1 cellular context compared by ENCODE assay signal in the genomic region with DNA sequence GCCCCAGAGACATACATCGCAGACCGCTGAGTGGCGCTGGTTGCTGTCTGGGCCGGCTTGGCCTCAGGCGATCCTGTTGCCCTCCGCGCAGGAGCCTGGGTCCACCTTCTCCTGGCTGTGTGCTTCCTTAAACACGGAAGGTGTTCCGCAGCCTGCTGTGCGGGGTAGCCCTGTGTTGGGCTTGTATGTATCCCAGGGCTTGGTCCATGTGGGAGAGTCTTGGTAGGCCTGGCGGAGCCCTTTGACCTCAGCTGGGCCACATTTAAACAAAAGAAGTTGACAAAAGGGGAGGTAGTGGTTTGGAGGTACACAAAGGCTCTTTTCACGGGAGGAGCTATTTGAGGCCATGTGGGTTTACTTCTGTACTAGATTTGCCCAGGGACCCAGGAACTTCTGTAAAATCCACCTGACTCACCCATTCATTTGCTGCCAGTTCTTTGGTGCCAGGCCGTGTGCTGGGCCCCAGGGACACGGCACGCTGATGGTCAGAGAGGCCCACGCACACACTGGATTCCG.
TF ChIP-seq lines count a peak whose summit lies in the region.

No MANE protein-coding gene starts in this region.

TF ChIP-seq in HepG2, 621 proteins besides CTCF, POLR2A, EP300 and RAD21 (continued from another document and continues in another):
- TF ChIP-seq, protein P1, sequence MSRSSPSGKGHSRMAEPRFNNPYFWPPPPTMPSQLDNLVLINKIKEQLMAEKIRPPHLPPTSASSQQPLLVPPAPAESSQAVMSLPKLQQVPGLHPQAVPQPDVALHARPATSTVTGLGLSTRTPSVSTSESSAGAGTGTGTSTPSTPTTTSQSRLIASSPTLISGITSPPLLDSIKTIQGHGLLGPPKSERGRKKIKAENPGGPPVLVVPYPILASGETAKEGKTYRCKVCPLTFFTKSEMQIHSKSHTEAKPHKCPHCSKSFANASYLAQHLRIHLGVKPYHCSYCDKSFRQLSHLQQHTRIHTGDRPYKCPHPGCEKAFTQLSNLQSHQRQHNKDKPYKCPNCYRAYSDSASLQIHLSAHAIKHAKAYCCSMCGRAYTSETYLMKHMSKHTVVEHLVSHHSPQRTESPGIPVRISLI (CRISPR knock-in tag; IDR thresholded peaks at IDR 0.05; ENCODE audit: borderline replicate concordance), result peak; percentile 62; the same call in 1 of the 2 replicates
- no peak for TF ChIP-seq ZNF704 (CRISPR knock-in tag; IDR thresholded peaks at IDR 0.05; ENCODE audit: borderline replicate concordance)
- TF ChIP-seq ARHGAP35 (CRISPR knock-in tag; IDR thresholded peaks at IDR 0.05; ENCODE audit: borderline replicate concordance), result no peak
- TF ChIP-seq FOXO1 (CRISPR knock-in tag; IDR thresholded peaks at IDR 0.05), result peak; percentile 59; the same call in 1 of the 2 replicates
- TF ChIP-seq ZNF160 (CRISPR knock-in tag; IDR thresholded peaks at IDR 0.05), result no peak
- TF ChIP-seq XRCC5 (optimal IDR thresholded peaks at IDR 0.05; ENCODE audit: low read length), result peak; percentile 50
- TF ChIP-seq PHF5A (CRISPR knock-in tag; IDR thresholded peaks at IDR 0.05; ENCODE audit: low read depth, unreplicated experiment), result peak; percentile 49
- no peak for TF ChIP-seq RFXANK (CRISPR knock-in tag; IDR thresholded peaks at IDR 0.05)
- TF ChIP-seq, protein P2, sequence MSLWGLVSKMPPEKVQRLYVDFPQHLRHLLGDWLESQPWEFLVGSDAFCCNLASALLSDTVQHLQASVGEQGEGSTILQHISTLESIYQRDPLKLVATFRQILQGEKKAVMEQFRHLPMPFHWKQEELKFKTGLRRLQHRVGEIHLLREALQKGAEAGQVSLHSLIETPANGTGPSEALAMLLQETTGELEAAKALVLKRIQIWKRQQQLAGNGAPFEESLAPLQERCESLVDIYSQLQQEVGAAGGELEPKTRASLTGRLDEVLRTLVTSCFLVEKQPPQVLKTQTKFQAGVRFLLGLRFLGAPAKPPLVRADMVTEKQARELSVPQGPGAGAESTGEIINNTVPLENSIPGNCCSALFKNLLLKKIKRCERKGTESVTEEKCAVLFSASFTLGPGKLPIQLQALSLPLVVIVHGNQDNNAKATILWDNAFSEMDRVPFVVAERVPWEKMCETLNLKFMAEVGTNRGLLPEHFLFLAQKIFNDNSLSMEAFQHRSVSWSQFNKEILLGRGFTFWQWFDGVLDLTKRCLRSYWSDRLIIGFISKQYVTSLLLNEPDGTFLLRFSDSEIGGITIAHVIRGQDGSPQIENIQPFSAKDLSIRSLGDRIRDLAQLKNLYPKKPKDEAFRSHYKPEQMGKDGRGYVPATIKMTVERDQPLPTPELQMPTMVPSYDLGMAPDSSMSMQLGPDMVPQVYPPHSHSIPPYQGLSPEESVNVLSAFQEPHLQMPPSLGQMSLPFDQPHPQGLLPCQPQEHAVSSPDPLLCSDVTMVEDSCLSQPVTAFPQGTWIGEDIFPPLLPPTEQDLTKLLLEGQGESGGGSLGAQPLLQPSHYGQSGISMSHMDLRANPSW (CRISPR knock-in tag; IDR thresholded peaks at IDR 0.05; ENCODE audit: borderline replicate concordance), result no peak
- TF ChIP-seq RNF2 (conservative IDR thresholded peaks at IDR 0.05; ENCODE audit: low read depth), result no peak
- no peak for TF ChIP-seq MYPOP (CRISPR knock-in tag; IDR thresholded peaks at IDR 0.05)
- TF ChIP-seq, protein P3, sequence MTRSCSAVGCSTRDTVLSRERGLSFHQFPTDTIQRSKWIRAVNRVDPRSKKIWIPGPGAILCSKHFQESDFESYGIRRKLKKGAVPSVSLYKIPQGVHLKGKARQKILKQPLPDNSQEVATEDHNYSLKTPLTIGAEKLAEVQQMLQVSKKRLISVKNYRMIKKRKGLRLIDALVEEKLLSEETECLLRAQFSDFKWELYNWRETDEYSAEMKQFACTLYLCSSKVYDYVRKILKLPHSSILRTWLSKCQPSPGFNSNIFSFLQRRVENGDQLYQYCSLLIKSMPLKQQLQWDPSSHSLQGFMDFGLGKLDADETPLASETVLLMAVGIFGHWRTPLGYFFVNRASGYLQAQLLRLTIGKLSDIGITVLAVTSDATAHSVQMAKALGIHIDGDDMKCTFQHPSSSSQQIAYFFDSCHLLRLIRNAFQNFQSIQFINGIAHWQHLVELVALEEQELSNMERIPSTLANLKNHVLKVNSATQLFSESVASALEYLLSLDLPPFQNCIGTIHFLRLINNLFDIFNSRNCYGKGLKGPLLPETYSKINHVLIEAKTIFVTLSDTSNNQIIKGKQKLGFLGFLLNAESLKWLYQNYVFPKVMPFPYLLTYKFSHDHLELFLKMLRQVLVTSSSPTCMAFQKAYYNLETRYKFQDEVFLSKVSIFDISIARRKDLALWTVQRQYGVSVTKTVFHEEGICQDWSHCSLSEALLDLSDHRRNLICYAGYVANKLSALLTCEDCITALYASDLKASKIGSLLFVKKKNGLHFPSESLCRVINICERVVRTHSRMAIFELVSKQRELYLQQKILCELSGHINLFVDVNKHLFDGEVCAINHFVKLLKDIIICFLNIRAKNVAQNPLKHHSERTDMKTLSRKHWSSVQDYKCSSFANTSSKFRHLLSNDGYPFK (CRISPR knock-in tag; IDR thresholded peaks at IDR 0.05; ENCODE audit: borderline replicate concordance), result no peak
- peak; percentile 72 for TF ChIP-seq BCL6 (CRISPR knock-in tag; IDR thresholded peaks at IDR 0.05)
- TF ChIP-seq NFAT5 (CRISPR knock-in tag; IDR thresholded peaks at IDR 0.05), result no peak
- no peak for TF ChIP-seq TARDBP (CRISPR knock-in tag; IDR thresholded peaks at IDR 0.05)
- TF ChIP-seq, protein P4, sequence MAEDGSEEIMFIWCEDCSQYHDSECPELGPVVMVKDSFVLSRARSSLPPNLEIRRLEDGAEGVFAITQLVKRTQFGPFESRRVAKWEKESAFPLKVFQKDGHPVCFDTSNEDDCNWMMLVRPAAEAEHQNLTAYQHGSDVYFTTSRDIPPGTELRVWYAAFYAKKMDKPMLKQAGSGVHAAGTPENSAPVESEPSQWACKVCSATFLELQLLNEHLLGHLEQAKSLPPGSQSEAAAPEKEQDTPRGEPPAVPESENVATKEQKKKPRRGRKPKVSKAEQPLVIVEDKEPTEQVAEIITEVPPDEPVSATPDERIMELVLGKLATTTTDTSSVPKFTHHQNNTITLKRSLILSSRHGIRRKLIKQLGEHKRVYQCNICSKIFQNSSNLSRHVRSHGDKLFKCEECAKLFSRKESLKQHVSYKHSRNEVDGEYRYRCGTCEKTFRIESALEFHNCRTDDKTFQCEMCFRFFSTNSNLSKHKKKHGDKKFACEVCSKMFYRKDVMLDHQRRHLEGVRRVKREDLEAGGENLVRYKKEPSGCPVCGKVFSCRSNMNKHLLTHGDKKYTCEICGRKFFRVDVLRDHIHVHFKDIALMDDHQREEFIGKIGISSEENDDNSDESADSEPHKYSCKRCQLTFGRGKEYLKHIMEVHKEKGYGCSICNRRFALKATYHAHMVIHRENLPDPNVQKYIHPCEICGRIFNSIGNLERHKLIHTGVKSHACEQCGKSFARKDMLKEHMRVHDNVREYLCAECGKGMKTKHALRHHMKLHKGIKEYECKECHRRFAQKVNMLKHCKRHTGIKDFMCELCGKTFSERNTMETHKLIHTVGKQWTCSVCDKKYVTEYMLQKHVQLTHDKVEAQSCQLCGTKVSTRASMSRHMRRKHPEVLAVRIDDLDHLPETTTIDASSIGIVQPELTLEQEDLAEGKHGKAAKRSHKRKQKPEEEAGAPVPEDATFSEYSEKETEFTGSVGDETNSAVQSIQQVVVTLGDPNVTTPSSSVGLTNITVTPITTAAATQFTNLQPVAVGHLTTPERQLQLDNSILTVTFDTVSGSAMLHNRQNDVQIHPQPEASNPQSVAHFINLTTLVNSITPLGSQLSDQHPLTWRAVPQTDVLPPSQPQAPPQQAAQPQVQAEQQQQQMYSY (CRISPR knock-in tag; IDR thresholded peaks at IDR 0.05), result no peak
- TF ChIP-seq HNF4A (CRISPR knock-in tag; IDR thresholded peaks at IDR 0.05), result peak; percentile 71
- 0 out of 2 replicates have a peak, but pooled peaks have one; percentile 27 for TF ChIP-seq HNF1A (IDR thresholded peaks at IDR 0.05; ENCODE audit: low read depth)
- TF ChIP-seq HNF1A (CRISPR knock-in tag; IDR thresholded peaks at IDR 0.05; ENCODE audit: borderline replicate concordance), result peak; percentile 55; the same call in 1 of the 2 replicates
- TF ChIP-seq ZBTB20 (CRISPR knock-in tag; IDR thresholded peaks at IDR 0.05; ENCODE audit: borderline replicate concordance, low read depth), result no peak
- peak; percentile 79 for TF ChIP-seq RARA (CRISPR knock-in tag; IDR thresholded peaks at IDR 0.05)
